8 cellular contexts compared by ENCODE assay signal in genomic region chr16:8798535-8799157, GRCh38. TPM values are rescaled to one million over a fixed set of nuclear protein-coding genes. Genes with fewer than 3 reads are reported as not detected.
DNase-seq lines count a peak whose midpoint lies in the region; ATAC-seq, FAIRE-seq and TF ChIP-seq lines count a peak whose summit lies in the region.

No MANE protein-coding gene starts in this region.

- H3K9me3 ChIP-seq in DND-41 (ENCODE audit: insufficient read depth, low read length, severe bottlenecking) (no peaks in the 10 kb centered on the region), SJCRH30 (replicated peaks) (no peaks in the 10 kb centered on the region), pancreas (no peaks in the 10 kb centered on the region)

- H3K36me3 ChIP-seq in DND-41 (ENCODE audit: insufficient read depth, low read length) (peaks cover 46% of the 10 kb centered on the region), SJCRH30 (peaks cover 30% of the 10 kb centered on the region), pancreas (peaks cover 0 to 22% (median 9%) of the 10 kb centered on the region in 3 donors)

- H3K9ac ChIP-seq in DND-41 (ENCODE audit: low read depth, low read length) = peak overlapping the region; percentile 81

- H2AFZ ChIP-seq in DND-41 (ENCODE audit: low read depth, low read length) = no peak overlapping the region

- DNase-seq in DND-41 = no peak
- no peak for DNase-seq in SJCRH30
- no peak for DNase-seq in pancreas
- no peak for DNase-seq in NCI-H524 (lab: John Stamatoyannopoulos, UW)
- DNase-seq in AG20443 (ENCODE audit: low spot score) = no peak

- H3K4me1 ChIP-seq in DND-41 (ENCODE audit: insufficient read depth, low read length) = peaks cover 62% of the 10 kb centered on the region
- peaks cover 4% of the 10 kb centered on the region for H3K4me1 ChIP-seq in SJCRH30
- H3K4me1 ChIP-seq in pancreas = peaks cover 18 to 38% (median 21%) of the 10 kb centered on the region in 3 donors

- no peak for FAIRE-seq in pancreas (lab: Jason Lieb, UNC)

- H3K27ac ChIP-seq in DND-41 (ENCODE audit: low read length) (peak overlapping the region; percentile 81), SJCRH30 (peak overlapping the region; percentile 64), pancreas (peak overlapping the region in 3 of 4 donors; percentile 80 to 85 (median 80))

- H3K27me3 ChIP-seq in DND-41 (ENCODE audit: insufficient read depth, low read length, poor library complexity) = no peaks in the 10 kb centered on the region
- no peaks in the 10 kb centered on the region for H3K27me3 ChIP-seq in SJCRH30
- no peaks in the 10 kb centered on the region for H3K27me3 ChIP-seq in pancreas

- no peak for TF ChIP-seq CTCF in DND-41 (IDR thresholded peaks at IDR 0.05; ENCODE audit: borderline replicate concordance, extremely low read depth, low read length, poor library complexity, severe bottlenecking)
- TF ChIP-seq CTCF in pancreas (IDR thresholded peaks at IDR 0.05) = no peak

- 28 to 37% methylated on average over 7 of the region's 7 CpGs for WGBS in pancreas, 2 donors

- H3K79me2 ChIP-seq in DND-41 (ENCODE audit: insufficient read depth, low read length) = peaks cover 96% of the 10 kb centered on the region

- H4K20me1 ChIP-seq in DND-41 (ENCODE audit: insufficient read depth, low read length) = peaks cover 34% of the 10 kb centered on the region; the same call in 1 of the 2 replicates

- H3K4me2 ChIP-seq in DND-41 (ENCODE audit: insufficient read depth, low read length) = peak overlapping the region; percentile 89

- no peak for ATAC-seq in DND-41 (ENCODE audit: insufficient read depth, low read depth)
- ATAC-seq in esophagus mucosa = peak; percentile 6
- ATAC-seq in pancreas = peak; percentile 2 to 8 (median 4)
- ATAC-seq in HG03469 (IDR thresholded peaks at IDR 0.05; ENCODE audit: unreplicated experiment) = no peak
- ATAC-seq in HG03175 (IDR thresholded peaks at IDR 0.05; ENCODE audit: unreplicated experiment) = no peak

- intact Hi-C loops in pancreas (cut with DNase I) = no loop called here

- peak overlapping the region; percentile 83 to 90; a peak in 3 of 4 replicates for H3K4me3 ChIP-seq in DND-41 (ENCODE audit: low read depth in 1 of 2, low read length in 2 of 2)
- H3K4me3 ChIP-seq in SJCRH30 = peak overlapping the region; percentile 91
- peak overlapping the region; percentile 91 to 99 (median 96) for H3K4me3 ChIP-seq in pancreas

RNA-seq across cellular contexts. Expression of gene PMM2, which starts 1.0 kb away (rescaled TPM):
- total RNA-seq in SJCRH30 (2014; rRNA removed; shearing (Covaris generic)) = 31.1 and 40.3 TPM in 2 replicates
- total RNA-seq in esophagus mucosa (35.2 TPM), pancreas (10 to 100 TPM; 19.2 to 40.3 (median 29.4) TPM)
- polyA plus RNA-seq in pancreas = 10 to 100 TPM; 19.6 to 23.9 TPM

RNA-seq across cellular contexts. Expression of gene TMEM186, which starts 1.2 kb away (rescaled TPM):
- 4.1 and 5.1 TPM in 2 replicates for total RNA-seq in SJCRH30 (2014; rRNA removed; shearing (Covaris generic))
- 6.6 TPM for total RNA-seq in esophagus mucosa
- total RNA-seq in pancreas = 1 to 10 TPM; 2.7 to 6.1 (median 4.4) TPM
- polyA plus RNA-seq in pancreas = 1 to 10 TPM; 3.8 to 9.3 TPM

Comparison
In these comparisons a context has a peak if more than half of its experiments do, and no peak if none do; other contexts are left out.
1. ATAC-seq: peak in esophagus mucosa (single experiment) and pancreas (4 of 4); none in DND-41 (single experiment), HG03469 (single experiment) and HG03175 (single experiment).
2. Peak in every context shown above with its lines, with median percentiles within 50 percentile points of each other: H3K27ac ChIP-seq and H3K4me3 ChIP-seq.